ENCODE assay signal across 17 cellular contexts in the genomic region with DNA sequence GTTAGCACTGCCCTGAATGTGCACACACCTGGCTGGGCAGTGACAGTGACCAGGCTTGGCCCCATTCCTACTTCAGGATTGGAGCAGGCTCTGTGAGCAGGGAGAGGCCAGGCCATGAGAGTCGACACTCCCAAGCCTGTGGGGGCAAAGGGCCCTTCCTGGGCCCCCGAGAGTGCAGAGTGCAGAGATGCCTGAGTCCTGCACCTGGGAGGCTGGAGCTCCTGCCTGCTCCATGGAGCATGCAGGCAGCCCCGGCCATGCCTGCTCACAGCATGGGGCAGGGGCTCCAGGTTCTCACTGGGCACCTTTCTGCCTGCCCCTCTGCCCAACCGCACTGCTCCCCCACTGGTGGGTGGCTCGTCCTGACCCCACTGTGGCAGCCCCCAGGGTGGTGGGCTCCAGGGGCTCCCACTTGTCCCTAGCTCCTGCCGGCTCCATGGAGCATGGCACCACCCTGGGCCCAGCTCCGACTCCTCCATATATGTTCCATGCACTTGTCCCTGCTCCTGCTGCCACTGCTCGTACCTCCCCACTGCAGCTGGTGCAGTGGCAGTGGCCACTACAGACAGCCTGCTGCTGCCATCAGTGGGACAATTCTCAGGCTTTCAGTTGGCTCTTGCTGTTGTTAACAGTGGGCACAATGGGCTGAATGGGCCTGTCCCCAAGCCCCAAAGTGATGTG.
DNase-seq lines count a peak whose midpoint lies in the region; ATAC-seq, FAIRE-seq and TF ChIP-seq lines count a peak whose summit lies in the region.
"Had no signal": no experiment of that assay in that cellular context is flagged by ENCODE, and none has a peak within 500 bp of the region (broad histone marks: within the 10 kb centered on the region; RNA-seq: fewer than 3 reads in every experiment).

No MANE protein-coding gene starts in this region.

- ATAC-seq in IMR-90 (ENCODE audit: low read depth) (no peak), GM21381 (IDR thresholded peaks at IDR 0.05; ENCODE audit: unreplicated experiment) (no peak), left lobe of liver (no peak), HG02571 (IDR thresholded peaks at IDR 0.05; ENCODE audit: unreplicated experiment) (no peak)
- ATAC-seq: A549, GM12878 had no signal

- H3K9me3 ChIP-seq in IMR-90 (ENCODE audit: control insufficient read depth, insufficient read depth, low read length): peaks cover 38% of the 10 kb centered on the region
- H3K9me3 ChIP-seq in H1 (ENCODE audit: insufficient read depth in 2 of 2, low read depth in 1 of 2, low read length in 1 of 2): no peaks in the 10 kb centered on the region
- peaks cover 15% of the 10 kb centered on the region for H3K9me3 ChIP-seq in mesenchymal stem cell (ENCODE audit: control insufficient read depth, low read length)
- H3K9me3 ChIP-seq in spleen: peaks cover 5 to 48% (median 31%) of the 10 kb centered on the region in 8 donors
- H3K9me3 ChIP-seq: A549, BE2C, HAP-1 had no signal

- H2AK5ac ChIP-seq in IMR-90 (ENCODE audit: low read depth, low read length): no peak overlapping the region
- no peak overlapping the region for H2AK5ac ChIP-seq in H1 (ENCODE audit: low read depth, low read length)
- H2AK5ac ChIP-seq in mesenchymal stem cell (ENCODE audit: low read length, severe bottlenecking): no peak overlapping the region

- H3K14ac ChIP-seq in IMR-90 (replicated peaks; ENCODE audit: low read depth, low read length): no peak overlapping the region
- no peak overlapping the region for H3K14ac ChIP-seq in H1 (ENCODE audit: insufficient read length)
- no peak overlapping the region for H3K14ac ChIP-seq in mesenchymal stem cell (ENCODE audit: low read length in 2 of 2)

- H3K4me1 ChIP-seq in IMR-90 (ENCODE audit: control insufficient read depth, insufficient read depth, low read length): no peaks in the 10 kb centered on the region
- H3K4me1 ChIP-seq in H1 (replicated peaks in 1 of 4; ENCODE audit: control insufficient read depth in 3 of 4, insufficient read depth in 4 of 4, low read length in 3 of 4): peaks cover 0 to 3% (median 1%) of the 10 kb centered on the region in 4 experiments; a peak in 2 of 7 replicates
- no peaks in the 10 kb centered on the region for H3K4me1 ChIP-seq in mesenchymal stem cell (ENCODE audit: control insufficient read depth, insufficient read depth, low read depth, low read length)
- H3K4me1 ChIP-seq in spleen: no peaks in the 10 kb centered on the region
- H3K4me1 ChIP-seq: A549, BE2C, HAP-1 had no signal

- no peak for TF ChIP-seq RAD21 in IMR-90 (IDR thresholded peaks at IDR 0.05; ENCODE audit: low read length)
- TF ChIP-seq RAD21 in H1 (IDR thresholded peaks at IDR 0.05 in 1 of 2, conservative IDR thresholded peaks at IDR 0.05 in 1 of 2; ENCODE audit: low read depth in 2 of 2, low read length in 2 of 2): no peak

- dilution Hi-C loops in IMR-90 (cut with HindIII; ENCODE audit: low sequenced_read_pairs, unreplicated experiment): no loop called here

- H4K20me1 ChIP-seq in IMR-90 (ENCODE audit: insufficient read depth, low read length): no peaks in the 10 kb centered on the region
- no peaks in the 10 kb centered on the region for H4K20me1 ChIP-seq in H1 (replicated peaks in 1 of 2; ENCODE audit: control insufficient read depth in 1 of 2, insufficient read depth in 2 of 2, low read length in 2 of 2)

- H3K79me1 ChIP-seq in IMR-90 (ENCODE audit: low read depth in 1 of 2, low read length in 2 of 2) (no peaks in the 10 kb centered on the region), H1 (ENCODE audit: low read depth, low read length) (no peaks in the 10 kb centered on the region), mesenchymal stem cell (replicated peaks; ENCODE audit: low read length, poor library complexity, severe bottlenecking) (no peaks in the 10 kb centered on the region)

- no peaks in the 10 kb centered on the region for H3K79me2 ChIP-seq in H1 (ENCODE audit: control insufficient read depth in 1 of 2, insufficient read depth in 2 of 2, low read length in 2 of 2)

- H3K4ac ChIP-seq in IMR-90 (ENCODE audit: low read depth, low read length) (no peak overlapping the region), H1 (replicated peaks; ENCODE audit: insufficient read length, low read depth, low read length) (no peak overlapping the region), mesenchymal stem cell (ENCODE audit: low read depth in 1 of 2, low read length in 2 of 2) (no peak overlapping the region)

- H3K4me3 ChIP-seq in IMR-90 (ENCODE audit: insufficient read depth, low read depth, low read length) (no peak overlapping the region), H1 (ENCODE audit: extremely low read depth in 1 of 4, insufficient read depth in 2 of 4, low read depth in 3 of 4, low read length in 4 of 4) (no peak overlapping the region), mesenchymal stem cell (ENCODE audit: insufficient read depth in 1 of 2, low read depth in 1 of 2, low read length in 2 of 2) (no peak overlapping the region), spleen (no peak overlapping the region)
- H3K4me3 ChIP-seq: A549, GM12878, HAP-1 had no signal

- H2BK15ac ChIP-seq in IMR-90 (ENCODE audit: low read depth, low read length): no peak overlapping the region
- no peak overlapping the region for H2BK15ac ChIP-seq in H1 (ENCODE audit: low read length)
- peak overlapping the region; percentile 26 for H2BK15ac ChIP-seq in mesenchymal stem cell (ENCODE audit: low read depth, poor library complexity, severe bottlenecking)

- H2BK5ac ChIP-seq in IMR-90 (ENCODE audit: low read depth, low read length, poor library complexity, severe bottlenecking): no peak overlapping the region
- H2BK5ac ChIP-seq in H1 (ENCODE audit: low read depth, low read length): peak overlapping the region; percentile 35; the same call in 1 of the 2 replicates
- no peak overlapping the region for H2BK5ac ChIP-seq in mesenchymal stem cell (ENCODE audit: low read depth, low read length, poor library complexity, severe bottlenecking)

- no peak overlapping the region for H3K56ac ChIP-seq in IMR-90 (ENCODE audit: extremely low read depth, insufficient read depth, low read length)
- no peak overlapping the region for H3K56ac ChIP-seq in H1 (replicated peaks; ENCODE audit: insufficient read length, low read depth, low read length)

- TF ChIP-seq POLR2A in IMR-90 (IDR thresholded peaks at IDR 0.05; ENCODE audit: low read depth, low read length): no peak
- TF ChIP-seq POLR2A in H1 (IDR thresholded peaks at IDR 0.05; ENCODE audit: control extremely low read depth in 1 of 2, low read depth in 2 of 2, low read length in 2 of 2): no peak
- TF ChIP-seq POLR2A in spleen (IDR thresholded peaks at IDR 0.05): no peak

- H3K9me1 ChIP-seq in IMR-90 (ENCODE audit: insufficient read depth, low read length): no peaks in the 10 kb centered on the region

- peak overlapping the region; percentile 16 for H2AK9ac ChIP-seq in IMR-90 (replicated peaks; ENCODE audit: low read depth, low read length, poor library complexity)

- TF ChIP-seq CTCF in IMR-90 (conservative IDR thresholded peaks at IDR 0.05; ENCODE audit: low read depth, low read length): no peak
- TF ChIP-seq CTCF in H1 (IDR thresholded peaks at IDR 0.05; ENCODE audit: control extremely low read depth in 1 of 3, insufficient read depth in 1 of 3, low read depth in 1 of 3, low read length in 3 of 3): no peak
- no peak for TF ChIP-seq CTCF in spleen (IDR thresholded peaks at IDR 0.05 in 8 of 11, conservative IDR thresholded peaks at IDR 0.05 in 3 of 11)

- H3K23me2 ChIP-seq in H1 (ENCODE audit: low read depth, low read length): no peaks in the 10 kb centered on the region; the same call in 1 of the 2 replicates

- H2BK120ac ChIP-seq in IMR-90 (ENCODE audit: low read depth, low read length) (no peak overlapping the region), H1 (replicated peaks; ENCODE audit: low read depth, low read length) (no peak overlapping the region), mesenchymal stem cell (ENCODE audit: low read depth, low read length) (no peak overlapping the region)

- H2BK12ac ChIP-seq in H1 (ENCODE audit: low read depth, low read length): no peak overlapping the region
- no peak overlapping the region for H2BK12ac ChIP-seq in mesenchymal stem cell (ENCODE audit: low read length in 2 of 2)

- in situ Hi-C loops in IMR-90 (cut with MboI; ENCODE audit: low sequenced_read_pairs): no loop called here

- DNase-seq in IMR-90: no peak
- no peak for DNase-seq in H1 (ENCODE audit: low read depth in 1 of 2, low spot score in 2 of 2)
- no peak for DNase-seq in mesenchymal stem cell
- peak; percentile 17 for DNase-seq in spleen
- no peak for DNase-seq in left lobe of liver (ENCODE audit: low spot score)
- DNase-seq in NOMO-1 treated with dmso at 0.1 percent for 144 hours (lab: John Stamatoyannopoulos, UW; ENCODE audit: unreplicated experiment): no peak
- DNase-seq: BE2C, DMS79, GOT3 had no signal

- H3K36me3 ChIP-seq in IMR-90 (ENCODE audit: control insufficient read depth, insufficient read depth, low read length) (no peaks in the 10 kb centered on the region), H1 (ENCODE audit: control insufficient read depth in 2 of 4, insufficient read depth in 4 of 4, low read length in 3 of 4) (no peaks in the 10 kb centered on the region), mesenchymal stem cell (ENCODE audit: control insufficient read depth in 1 of 2, insufficient read depth in 2 of 2, low read depth in 1 of 2, low read length in 2 of 2) (no peaks in the 10 kb centered on the region), spleen (no peaks in the 10 kb centered on the region)
- H3K36me3 ChIP-seq: BE2C, HAP-1 had no signal

- H4K91ac ChIP-seq in IMR-90 (ENCODE audit: insufficient read depth, low read depth, low read length): no peak overlapping the region
- no peak overlapping the region for H4K91ac ChIP-seq in H1 (replicated peaks; ENCODE audit: insufficient read length, low read length)
- H4K91ac ChIP-seq in mesenchymal stem cell (ENCODE audit: low read length): no peak overlapping the region

- no TSS peak for BruUV-seq in IMR-90 (replicated peaks; lab: Mats Ljungman, UMichigan)

- no peak for FAIRE-seq in H1 (lab: Jason Lieb, UNC)
- FAIRE-seq: A549, GM12878, GM18507 had no signal

- H4K8ac ChIP-seq in IMR-90 (ENCODE audit: low read depth in 2 of 2, low read length in 2 of 2) (no peak overlapping the region), H1 (ENCODE audit: extremely low read depth, insufficient read depth, low read length) (peak overlapping the region; percentile 25; the same call in 1 of the 2 replicates), mesenchymal stem cell (ENCODE audit: low read length) (no peak overlapping the region)

- H3K27ac ChIP-seq in IMR-90 (ENCODE audit: insufficient read depth, low read length) (no peak overlapping the region), H1 (ENCODE audit: low read depth, low read length) (no peak overlapping the region), mesenchymal stem cell (ENCODE audit: low read length, poor library complexity, severe bottlenecking) (no peak overlapping the region), spleen (no peak overlapping the region)
- H3K27ac ChIP-seq: A549, C4-2B, HL-60 had no signal

- CTCF ChIA-PET in IMR-90 (lab: Yijun Ruan, JAX) (no interaction called here), H1 (lab: Charles Lee; ENCODE audit: partially characterized antibody) (interaction anchor here (0.7 to 1.5 kb wide), 5 partner anchors 9 to 271 kb away, joined by 3 to 5 read pairs (median 3); no protein-coding TSS in a partner anchor)

- no peak overlapping the region for H2AFZ ChIP-seq in IMR-90 (replicated peaks; ENCODE audit: low read length, poor library complexity)
- H2AFZ ChIP-seq in H1 (ENCODE audit: low read length): no peak overlapping the region
- no peak overlapping the region for H2AFZ ChIP-seq in mesenchymal stem cell (ENCODE audit: low read depth, low read length)

- TF ChIP-seq EP300 in H1 (IDR thresholded peaks at IDR 0.05; ENCODE audit: borderline replicate concordance in 1 of 2, low read depth in 2 of 2, low read length in 2 of 2): no peak

- H2BK20ac ChIP-seq in IMR-90 (ENCODE audit: low read depth, low read length) (no peak overlapping the region), H1 (ENCODE audit: low read length) (no peak overlapping the region)

- H3K23ac ChIP-seq in IMR-90 (ENCODE audit: low read depth, low read length): no peak overlapping the region
- no peak overlapping the region for H3K23ac ChIP-seq in H1 (ENCODE audit: insufficient read length)
- H3K23ac ChIP-seq in mesenchymal stem cell (ENCODE audit: low read length in 2 of 2): no peak overlapping the region

- POLR2A ChIA-PET in IMR-90 (lab: Charles Lee; ENCODE audit: unreplicated experiment): no interaction called here
- POLR2A ChIA-PET in H1 (lab: Charles Lee; ENCODE audit: partially characterized antibody): no interaction called here

- H3K18ac ChIP-seq in IMR-90 (ENCODE audit: low read depth, low read length) (no peak overlapping the region), H1 (ENCODE audit: extremely low read depth, low read length) (no peak overlapping the region), mesenchymal stem cell (ENCODE audit: low read depth in 1 of 2, low read length in 2 of 2) (no peak overlapping the region)

- 68% methylated on average over 3 of the region's 8 CpGs; no CpG with 5 or more reads in 1 of the 2 experiments for WGBS in IMR-90 (ENCODE audit: extremely low coverage in 2 of 2, insufficient read length in 1 of 2), 2 experiments
- WGBS in H1 (ENCODE audit: extremely low coverage in 1 of 2, insufficient coverage in 1 of 2, insufficient read length in 1 of 2, insufficient replicate concordance in 2 of 2, low coverage in 1 of 2, low lambda C conversion rate in 2 of 2, missing lambda C conversion rate in 1 of 2), 2 experiments: 94% methylated on average over 8 of the region's 8 CpGs; no CpG with 5 or more reads in 1 of the 2 experiments
- 77% methylated on average over 8 of the region's 8 CpGs for WGBS in mesenchymal stem cell
- 68 to 89% (median 80%) methylated on average over 5 to 8 of the region's 8 CpGs for WGBS in spleen, 5 donors

- intact Hi-C loops in IMR-90 (cut with micrococcal nuclease) (no loop called here), spleen (cut with DNase I; ENCODE audit: low total_unique reads) (no loop called here)

- no peak overlapping the region for H3K4me2 ChIP-seq in IMR-90 (ENCODE audit: low read depth, low read length)
- no peak overlapping the region for H3K4me2 ChIP-seq in H1 (ENCODE audit: insufficient read depth in 1 of 2, low read depth in 2 of 2, low read length in 2 of 2)
- H3K4me2 ChIP-seq in mesenchymal stem cell (ENCODE audit: low read length, poor library complexity, severe bottlenecking): no peak overlapping the region
- H3K4me2 ChIP-seq: A549 had no signal

- H4K5ac ChIP-seq in IMR-90 (ENCODE audit: low read depth, low read length) (no peak overlapping the region), H1 (ENCODE audit: insufficient read length, low read depth, low read length) (no peak overlapping the region)

- H3K9ac ChIP-seq in IMR-90 (ENCODE audit: low read depth, low read length) (no peak overlapping the region), H1 (replicated peaks in 1 of 4; ENCODE audit: extremely low read depth in 1 of 4, low read depth in 3 of 4, low read length in 3 of 4) (no peak overlapping the region), mesenchymal stem cell (ENCODE audit: low read length) (no peak overlapping the region)

- H3K27me3 ChIP-seq in IMR-90 (ENCODE audit: control insufficient read depth, insufficient read depth, low read length): no peaks in the 10 kb centered on the region
- H3K27me3 ChIP-seq in H1 (replicated peaks in 1 of 4; ENCODE audit: control insufficient read depth in 3 of 4, extremely low read depth in 1 of 4, insufficient read depth in 3 of 4, low read length in 3 of 4): no peaks in the 10 kb centered on the region
- H3K27me3 ChIP-seq in mesenchymal stem cell (ENCODE audit: control insufficient read depth in 1 of 2, insufficient read depth in 1 of 2, low read length in 2 of 2): no peaks in the 10 kb centered on the region
- no peaks in the 10 kb centered on the region for H3K27me3 ChIP-seq in spleen (replicated peaks in 1 of 7)
- H3K27me3 ChIP-seq: BE2C had no signal
